Comparison of ENCODE assay signal across 1 cellular context in genomic region chr15:47961401-47962090, GRCh38.
TF ChIP-seq lines count a peak whose summit lies in the region.

No MANE protein-coding gene starts in this region.

TF ChIP-seq in GM12878, 131 proteins besides CTCF, POLR2A, EP300 and RAD21 (continued from another document):
- TF ChIP-seq BHLHE40 (IDR thresholded peaks at IDR 0.05; ENCODE audit: borderline replicate concordance in 1 of 2, low read depth in 2 of 2, low read length in 1 of 2) (peak in 1 of 2 experiments; percentile 34; a peak in 1 of 4 replicates), IKZF1 (conservative IDR thresholded peaks at IDR 0.05) (peak; percentile 76), YY1 (IDR thresholded peaks at IDR 0.05; ENCODE audit: low read depth, low read length) (peak; percentile 40; the same call in 1 of the 2 replicates), ASH2L (IDR thresholded peaks at IDR 0.05; ENCODE audit: borderline replicate concordance, low read depth) (no peak), CEBPB (IDR thresholded peaks at IDR 0.05; ENCODE audit: borderline replicate concordance in 1 of 2, low read depth in 2 of 2, low read length in 2 of 2) (0 out of 4 replicates have a peak, but pooled peaks of 1 of the 2 experiments have one; percentile 40), BMI1 (IDR thresholded peaks at IDR 0.05; ENCODE audit: borderline replicate concordance) (0 out of 2 replicates have a peak, but pooled peaks have one; percentile 23), ATF2 (IDR thresholded peaks at IDR 0.05; ENCODE audit: low read length) (peak; percentile 82), SREBF1 (IDR thresholded peaks at IDR 0.05; ENCODE audit: low read length) (no peak), EED (IDR thresholded peaks at IDR 0.05; ENCODE audit: low read depth) (peak; percentile 79), MEF2A (IDR thresholded peaks at IDR 0.05; ENCODE audit: insufficient read depth, low read depth, low read length) (peak; percentile 38; the same call in 1 of the 2 replicates), TBL1XR1 (IDR thresholded peaks at IDR 0.05; ENCODE audit: low read depth, low read length) (peak; percentile 22; the same call in 1 of the 2 replicates), JUNB (IDR thresholded peaks at IDR 0.05) (peak; percentile 60), RELA (IDR thresholded peaks at IDR 0.05; ENCODE audit: borderline replicate concordance, partially characterized antibody) (no peak), MTA3 (IDR thresholded peaks at IDR 0.05; ENCODE audit: borderline replicate concordance, low read length) (peak; percentile 52; the same call in 1 of the 2 replicates), POU2F2 (IDR thresholded peaks at IDR 0.05; ENCODE audit: borderline replicate concordance, low read depth, low read length) (peak; percentile 94; the same call in 2 of the 3 replicates), NBN (IDR thresholded peaks at IDR 0.05) (no peak), CREM (IDR thresholded peaks at IDR 0.05; ENCODE audit: low read depth) (peak; percentile 60; the same call in 1 of the 2 replicates), NR2F1 (conservative IDR thresholded peaks at IDR 0.05) (peak; percentile 38), ATF7 (IDR thresholded peaks at IDR 0.05; ENCODE audit: low read depth) (peak; percentile 61; the same call in 1 of the 2 replicates), BCL11A (IDR thresholded peaks at IDR 0.05; ENCODE audit: low read depth, low read length) (peak; percentile 80), MAX (IDR thresholded peaks at IDR 0.05; ENCODE audit: low read depth, low read length) (no peak), IKZF2 (IDR thresholded peaks at IDR 0.05) (peak; percentile 78 to 87), MLLT1 (IDR thresholded peaks at IDR 0.05) (0 out of 2 replicates have a peak, but pooled peaks have one; percentile 39), GABPA (IDR thresholded peaks at IDR 0.05; ENCODE audit: low read depth) (0 out of 2 replicates have a peak, but pooled peaks have one; percentile 38), CREB1 (IDR thresholded peaks at IDR 0.05; ENCODE audit: low read depth) (peak; percentile 52; the same call in 1 of the 2 replicates), RUNX3 (IDR thresholded peaks at IDR 0.05; ENCODE audit: low read length) (peak; percentile 96), CBX3 (IDR thresholded peaks at IDR 0.05; ENCODE audit: borderline replicate concordance, low read depth) (no peak), IRF4 (IDR thresholded peaks at IDR 0.05; ENCODE audit: low read depth, low read length) (peak; percentile 82)
TF ChIP-seq in GM12878: peak in this region for 35.
